In the genomic region with DNA sequence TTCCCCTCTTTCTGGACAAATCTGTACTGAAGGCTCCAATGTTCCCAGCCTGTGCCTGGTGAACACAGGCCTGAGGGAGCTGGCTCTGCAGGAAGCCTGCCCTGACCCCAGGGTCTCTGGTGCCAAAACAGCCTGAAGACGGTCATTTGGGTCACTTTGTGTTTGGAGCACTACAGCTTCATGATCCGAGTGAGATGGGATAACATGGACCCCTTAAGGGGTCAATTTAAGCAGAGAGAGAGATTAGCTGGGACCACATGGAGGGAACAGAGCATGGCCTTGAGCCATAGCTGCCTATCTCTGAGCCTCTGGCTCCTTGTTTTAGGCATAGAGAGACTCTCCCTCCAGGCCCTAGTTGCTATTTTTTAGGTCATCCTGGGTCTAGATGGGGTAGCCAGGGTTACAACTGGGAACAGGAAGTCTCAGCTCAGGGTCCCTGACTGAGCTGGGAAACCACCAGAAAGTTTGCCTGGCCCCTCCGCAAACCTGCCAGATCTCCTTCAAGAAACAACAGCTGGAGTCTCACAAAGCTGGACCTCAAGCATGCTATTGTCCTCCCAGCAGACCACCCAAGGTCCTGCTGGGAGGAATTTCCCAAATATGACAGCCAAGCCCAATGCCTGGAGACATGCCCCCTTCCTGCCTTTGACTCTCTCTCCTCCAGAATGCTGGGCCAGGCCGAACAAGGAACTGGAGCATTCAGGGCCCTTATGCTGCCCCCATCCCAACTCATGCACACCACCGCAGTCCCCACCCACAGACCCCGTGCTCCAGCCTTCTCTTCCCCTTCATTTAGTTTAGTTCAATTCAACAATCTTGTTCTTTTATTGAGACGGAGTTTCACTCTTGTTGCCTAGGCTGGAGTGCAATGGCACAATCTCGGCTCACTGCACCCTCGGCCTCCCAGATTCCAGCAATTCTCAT, we compare ENCODE assay signal across 18 cellular contexts. TPM values are rescaled to one million over a fixed set of nuclear protein-coding genes. Genes with fewer than 3 reads are reported as not detected.
DNase-seq lines count a peak whose midpoint lies in the region; ATAC-seq and TF ChIP-seq lines count a peak whose summit lies in the region.
"Had no signal": no experiment of that assay in that cellular context is flagged by ENCODE, and none has a peak within 500 bp of the region (broad histone marks: within the 10 kb centered on the region; RNA-seq: fewer than 3 reads in every experiment).

No MANE protein-coding gene starts in this region.

- H3K4me1 ChIP-seq in Peyer's patch (peaks cover 0 to 76% (median 3%) of the 10 kb centered on the region in 4 donors), lung (ENCODE audit: control insufficient read depth in 2 of 2, insufficient read depth in 2 of 2, low read length in 2 of 2) (peaks cover 0 to 22% of the 10 kb centered on the region in 2 donors)
- H3K4me1 ChIP-seq: uterus had no signal

- TF ChIP-seq POLR2A in Peyer's patch (IDR thresholded peaks at IDR 0.05) = no peak

- no peaks in the 10 kb centered on the region for H3K27me3 ChIP-seq in Peyer's patch
- H3K27me3 ChIP-seq in lung (ENCODE audit: control insufficient read depth, insufficient read depth) = no peaks in the 10 kb centered on the region
- H3K27me3 ChIP-seq: uterus had no signal

- 75% methylated on average over 9 of the region's 9 CpGs for WGBS in lung, 2 donors

- TF ChIP-seq CTCF in Peyer's patch (IDR thresholded peaks at IDR 0.05) = no peak
- TF ChIP-seq CTCF in fibroblast of pulmonary artery (IDR thresholded peaks at IDR 0.05; ENCODE audit: low read length, missing control alignments) = no peak
- TF ChIP-seq CTCF in lung (IDR thresholded peaks at IDR 0.05; ENCODE audit: control extremely low read depth, extremely low read depth) = no peak

- peak overlapping the region; percentile 42 to 90 (median 73) for H3K27ac ChIP-seq in Peyer's patch
- peak overlapping the region; percentile 43 to 56 for H3K27ac ChIP-seq in lung (ENCODE audit: low read depth in 1 of 2, low read length in 1 of 2)
- peak overlapping the region; percentile 47 for H3K27ac ChIP-seq in substantia nigra (ENCODE audit: low read depth, low read length, poor library complexity, severe bottlenecking)

- H3K4me3 ChIP-seq in Peyer's patch (peak overlapping the region in 1 of 4 donors; percentile 49), fibroblast of pulmonary artery (replicated peaks; ENCODE audit: low read depth, low read length) (no peak overlapping the region), lung (peak overlapping the region; percentile 16)
- H3K4me3 ChIP-seq: uterus had no signal

- ATAC-seq in lung (ENCODE audit: insufficient read depth, low FRiP score) = no peak
- no peak for ATAC-seq in HG03095 (IDR thresholded peaks at IDR 0.05; ENCODE audit: unreplicated experiment)
- no peak for ATAC-seq in HG03354 (IDR thresholded peaks at IDR 0.05; ENCODE audit: poor library complexity, severe bottlenecking, unreplicated experiment)
- ATAC-seq: CD8-positive, alpha-beta T cell; naive thymus-derived CD8-positive, alpha-beta T cell; PC-3 had no signal

- H3K36me3 ChIP-seq in Peyer's patch = no peaks in the 10 kb centered on the region
- peaks cover 0 to 4% of the 10 kb centered on the region in 2 donors for H3K36me3 ChIP-seq in lung (ENCODE audit: control insufficient read depth in 2 of 2, insufficient read depth in 2 of 2, low read length in 2 of 2)
- H3K36me3 ChIP-seq: uterus had no signal

- no peak for DNase-seq in Peyer's patch
- DNase-seq in fibroblast of pulmonary artery (ENCODE audit: low read depth) = peak; percentile 70
- DNase-seq in lung (ENCODE audit: low spot score) = no peak
- no peak for DNase-seq in substantia nigra (lab: John Stamatoyannopoulos, UW)
- DNase-seq in pons (ENCODE audit: low spot score) = no peak
- no peak for DNase-seq in NCI-H187 treated with DMSO at 0.1 percent for 48 hours (lab: John Stamatoyannopoulos, UW)
- DNase-seq: activated T-cell treated with anti-CD3 and anti-CD28 coated beads, Interleukin-2, amount 50 U/mL, for 48 hours; CD8-positive, alpha-beta T cell; DND-41; MV-4-11; NCI-H2107; PC-3; stimulated activated CD4-positive, alpha-beta T cell treated with anti-CD3 and anti-CD28 coated beads, Interleukin-4, amount 100 ng/mL, for 1 hour; uterus had no signal

- H3K9me3 ChIP-seq in Peyer's patch (no peaks in the 10 kb centered on the region), lung (ENCODE audit: control insufficient read depth in 2 of 2, insufficient read depth in 1 of 2, low read length in 1 of 2) (no peaks in the 10 kb centered on the region)
- H3K9me3 ChIP-seq: uterus had no signal

RNA-seq across cellular contexts. Expression of a gene that starts 4.0 kb away (rescaled TPM):
- total RNA-seq in Peyer's patch = 100 to 1,000 TPM in 3 of 4 donors, 10 to 100 TPM in 1; 44.6 to 297 (median 208) TPM
- total RNA-seq in lung = 100 to 1,000 TPM in 1 of 2 donors, 10 to 100 TPM in 1; 45.6 to 244 TPM
- 10 to 100 TPM; 22.2 to 64.8 TPM for polyA plus RNA-seq in lung
- total RNA-seq: bronchial epithelial cell; CD8-positive, alpha-beta T cell; PC-3 had no signal
- polyA plus RNA-seq: naive thymus-derived CD8-positive, alpha-beta T cell had no signal

RNA-seq across cellular contexts. Expression of a gene that starts 58.2 kb away (rescaled TPM):
- total RNA-seq in Peyer's patch = not detected
- total RNA-seq in lung = not detected
- not detected for polyA plus RNA-seq in lung
- total RNA-seq: bronchial epithelial cell; CD8-positive, alpha-beta T cell; naive thymus-derived CD8-positive, alpha-beta T cell; PC-3; uterus had no signal
- polyA plus RNA-seq: naive thymus-derived CD8-positive, alpha-beta T cell had no signal
